In the genomic region with DNA sequence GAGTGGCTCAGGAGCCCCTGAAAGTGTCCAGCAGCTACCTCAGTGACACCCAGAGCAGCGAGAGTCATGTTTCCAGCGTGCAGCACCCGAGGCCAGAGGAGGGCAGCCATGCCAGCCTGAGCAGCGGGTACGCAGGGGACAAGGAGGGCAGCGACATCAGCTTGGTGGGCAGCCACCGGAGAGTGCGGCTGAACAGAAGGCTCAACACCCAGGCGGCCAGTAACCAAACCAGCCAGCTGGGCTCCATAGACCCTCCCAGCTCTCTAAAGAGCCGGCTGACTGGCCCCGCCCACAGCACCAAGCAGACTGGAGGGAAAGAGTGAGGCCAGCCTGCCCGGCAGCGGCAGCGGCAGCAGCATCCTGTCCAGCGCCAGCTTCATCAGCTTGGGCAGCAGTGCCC, we compare ENCODE assay signal across 22 cellular contexts. TPM values are rescaled to one million over a fixed set of nuclear protein-coding genes. Genes with fewer than 3 reads are reported as not detected.
DNase-seq lines count a peak whose midpoint lies in the region; ATAC-seq and TF ChIP-seq lines count a peak whose summit lies in the region.
"Had no signal": no experiment of that assay in that cellular context is flagged by ENCODE, and none has a peak within 500 bp of the region (broad histone marks: within the 10 kb centered on the region; RNA-seq: fewer than 3 reads in every experiment).

No MANE protein-coding gene starts in this region.

- H3K27ac Mint-ChIP-seq in mesothelial cell of epicardium: no peak overlapping the region
- H3K27ac Mint-ChIP-seq: activated CD4-positive, alpha-beta memory T cell treated with anti-CD3 and anti-CD28 coated beads, Interleukin-2, amount 10 ng/mL, durations not matched to agents 7 days and 5 days; activated naive CD8-positive, alpha-beta T cell; activated T-cell treated with anti-CD3 and anti-CD28 coated beads, Interleukin-2, amount 50 U/mL, for 24 hours; IgD-negative memory B cell; immature natural killer cell had no signal

- ATAC-seq in right cardiac atrium (peak; percentile 36 to 58), HG03432 (IDR thresholded peaks at IDR 0.05; ENCODE audit: unreplicated experiment) (no peak)
- ATAC-seq: esophagus mucosa had no signal

- H3K36me3 Mint-ChIP-seq in mesothelial cell of epicardium: no peaks in the 10 kb centered on the region
- H3K36me3 Mint-ChIP-seq: activated naive CD8-positive, alpha-beta T cell; IgD-negative memory B cell; immature natural killer cell had no signal

- no peaks in the 10 kb centered on the region for H4K20me1 ChIP-seq in osteoblast (ENCODE audit: insufficient read depth, low read length)

- peaks cover 50% of the 10 kb centered on the region for H3K27me3 Mint-ChIP-seq in mesothelial cell of epicardium (ENCODE audit: low read depth)
- H3K27me3 Mint-ChIP-seq: activated CD4-positive, alpha-beta memory T cell treated with anti-CD3 and anti-CD28 coated beads, Interleukin-2, amount 10 ng/mL, durations not matched to agents 7 days and 5 days had no signal

- H3K9me3 Mint-ChIP-seq in mesothelial cell of epicardium: no peaks in the 10 kb centered on the region
- H3K9me3 Mint-ChIP-seq: activated CD4-positive, alpha-beta memory T cell treated with anti-CD3 and anti-CD28 coated beads, Interleukin-2, amount 10 ng/mL, durations not matched to agents 7 days and 5 days; activated T-cell treated with anti-CD3 and anti-CD28 coated beads, Interleukin-2, amount 50 U/mL, for 24 hours had no signal

- no peak overlapping the region for H2AFZ ChIP-seq in osteoblast (ENCODE audit: low read length)

- H3K4me1 Mint-ChIP-seq in mesothelial cell of epicardium: no peaks in the 10 kb centered on the region
- H3K4me1 Mint-ChIP-seq: activated CD4-positive, alpha-beta memory T cell treated with anti-CD3 and anti-CD28 coated beads, Interleukin-2, amount 10 ng/mL, durations not matched to agents 7 days and 5 days; IgD-negative memory B cell; immature natural killer cell had no signal

- TF ChIP-seq CTCF in right atrium auricular region (IDR thresholded peaks at IDR 0.05) (no peak), osteoblast (IDR thresholded peaks at IDR 0.05; ENCODE audit: extremely low read depth, low read depth, low read length) (no peak), mesothelial cell of epicardium (IDR thresholded peaks at IDR 0.05; ENCODE audit: unreplicated experiment) (no peak)

- H3K9me3 ChIP-seq in right cardiac atrium (ENCODE audit: control insufficient read depth, low read length): no peaks in the 10 kb centered on the region
- H3K9me3 ChIP-seq in right atrium auricular region: peaks cover 0 to 5% of the 10 kb centered on the region in 2 donors
- H3K9me3 ChIP-seq in osteoblast (ENCODE audit: low read depth, low read length): no peaks in the 10 kb centered on the region
- H3K9me3 ChIP-seq: Caco-2, neutrophil, vagina had no signal

- H3K79me2 ChIP-seq in osteoblast (ENCODE audit: insufficient read depth, low read length): no peaks in the 10 kb centered on the region

- DNase-seq in right cardiac atrium (peak; percentile 18 to 64 (median 62)), right atrium auricular region (ENCODE audit: low spot score) (no peak), SK-N-DZ (ENCODE audit: low spot score) (peak; percentile 34), left kidney (ENCODE audit: low read depth, low spot score) (peak; percentile 86), osteoblast (ENCODE audit: insufficient read length, low spot score, missing footprints) (no peak), NCI-H1105 treated with DMSO at 0.1 percent for 48 hours (lab: John Stamatoyannopoulos, UW) (no peak), mesothelial cell of epicardium (ENCODE audit: low spot score in 2 of 2, unreplicated experiment in 2 of 2) (no peak)
- DNase-seq: activated CD4-positive, alpha-beta memory T cell treated with anti-CD3 and anti-CD28 coated beads, Interleukin-2, amount 10 ng/mL, durations not matched to agents 7 days and 5 days; activated T-cell treated with anti-CD3 and anti-CD28 coated beads, Interleukin-2, amount 50 U/mL, for 24 hours; Caco-2; immature natural killer cell; NCI-H1930; T-helper 1 cell had no signal

- intact Hi-C loops in right cardiac atrium (cut with DNase I): no loop called here

- no peaks in the 10 kb centered on the region for H3K36me3 ChIP-seq in right atrium auricular region
- H3K36me3 ChIP-seq in osteoblast (ENCODE audit: insufficient read depth, low read length): no peaks in the 10 kb centered on the region
- H3K36me3 ChIP-seq: neutrophil, vagina had no signal

- WGBS in right cardiac atrium: 27% methylated on average over 15 of the region's 15 CpGs

- no peaks in the 10 kb centered on the region for H3K4me1 ChIP-seq in right cardiac atrium (ENCODE audit: control insufficient read depth, insufficient read depth, low read length)
- H3K4me1 ChIP-seq in right atrium auricular region: no peaks in the 10 kb centered on the region
- no peaks in the 10 kb centered on the region for H3K4me1 ChIP-seq in osteoblast (ENCODE audit: insufficient read depth, low read length)
- H3K4me1 ChIP-seq: Caco-2, vagina had no signal

- H3K27me3 ChIP-seq in right cardiac atrium (ENCODE audit: control insufficient read depth, insufficient read depth) (no peaks in the 10 kb centered on the region), right atrium auricular region (no peaks in the 10 kb centered on the region), osteoblast (ENCODE audit: insufficient read depth, low read length) (no peaks in the 10 kb centered on the region)
- H3K27me3 ChIP-seq: vagina had no signal

- no peak overlapping the region for H3K4me2 ChIP-seq in osteoblast (ENCODE audit: insufficient read depth, low read length)

- H3K27ac ChIP-seq in right cardiac atrium (ENCODE audit: low read length) (no peak overlapping the region), right atrium auricular region (no peak overlapping the region), osteoblast (ENCODE audit: low read depth, low read length) (no peak overlapping the region)
- H3K27ac ChIP-seq: neutrophil, vagina had no signal

- H3K4me3 ChIP-seq in right cardiac atrium (ENCODE audit: low read length) (no peak overlapping the region), right atrium auricular region (no peak overlapping the region), osteoblast (ENCODE audit: insufficient read depth, low read length) (no peak overlapping the region)
- H3K4me3 ChIP-seq: vagina had no signal

- no peak overlapping the region for H3K4me3 Mint-ChIP-seq in mesothelial cell of epicardium
- H3K4me3 Mint-ChIP-seq: activated CD4-positive, alpha-beta memory T cell treated with anti-CD3 and anti-CD28 coated beads, Interleukin-2, amount 10 ng/mL, durations not matched to agents 7 days and 5 days; activated naive CD8-positive, alpha-beta T cell; activated T-cell treated with anti-CD3 and anti-CD28 coated beads, Interleukin-2, amount 50 U/mL, for 24 hours; IgD-negative memory B cell; immature natural killer cell had no signal

RNA-seq across cellular contexts. Expression of gene C16orf82, which starts 0.4 kb away (rescaled TPM):
- total RNA-seq in right cardiac atrium: not detected
- not detected for polyA plus RNA-seq in right cardiac atrium
- not detected for total RNA-seq in right atrium auricular region
- polyA plus RNA-seq in SK-N-DZ (2014; cell fraction: cytosol; rRNA removed): not detected in 2 replicates
- not detected in 2 replicates for polyA plus RNA-seq in SK-N-DZ (2014; cell fraction: nucleus; rRNA removed)
- not detected in 2 replicates for total RNA-seq in osteoblast
- not detected in 3 replicates for total RNA-seq in mesothelial cell of epicardium
- total RNA-seq: activated CD4-positive, alpha-beta memory T cell treated with anti-CD3 and anti-CD28 coated beads, Interleukin-2, amount 10 ng/mL, durations not matched to agents 7 days and 5 days; Caco-2; dermis microvascular lymphatic vessel endothelial cell; esophagus mucosa; glomerular endothelial cell; mesenteric fat pad; vagina had no signal
- polyA plus RNA-seq: IgD-negative memory B cell, immature natural killer cell had no signal

Comparison
In these comparisons a context has a peak if more than half of its experiments do, and no peak if none do; other contexts are left out.
1. DNase-seq: peak in right cardiac atrium (3 of 3), SK-N-DZ (single experiment) and left kidney (single experiment); none in right atrium auricular region (single experiment), osteoblast (single experiment), NCI-H1105 treated with DMSO at 0.1 percent for 48 hours (single experiment) and mesothelial cell of epicardium (0 of 2).